ENCODE assay signal across 21 cellular contexts in genomic region chr1:101733340-101733739, GRCh38.
"Had no signal": no experiment of that assay in that cellular context is flagged by ENCODE, and none has a peak within 500 bp of the region (broad histone marks: within the 10 kb centered on the region; RNA-seq: fewer than 3 reads in every experiment).

No MANE protein-coding gene starts in this region.

- H3K4me3 ChIP-seq: heart left ventricle, left lung, lower lobe of right lung, psoas muscle, suprapubic skin, thyroid gland had no signal

- ATAC-seq: heart left ventricle; left lung; lower lobe of right lung; naive thymus-derived CD4-positive, alpha-beta T cell; psoas muscle; sciatic nerve had no signal

- H3K4me1 Mint-ChIP-seq: central memory CD8-positive, alpha-beta T cell; naive thymus-derived CD4-positive, alpha-beta T cell; nephron progenitor cell had no signal

- H3K36me3 ChIP-seq: heart left ventricle, left lung, lower lobe of right lung, neutrophil, suprapubic skin, thyroid gland had no signal

- DNase-seq: erythroblast; foreskin melanocyte; heart left ventricle; hypothalamus; islet precursor cell; left lung; lower lobe of right lung; mesenchymal stem cell; midbrain; naive thymus-derived CD4-positive, alpha-beta T cell; nephron progenitor cell; psoas muscle; stimulated activated CD4-positive, alpha-beta T cell treated with anti-CD3 and anti-CD28 coated beads, Interleukin-2, amount 100 ng/mL, for 24 hours; stimulated activated naive CD4-positive, alpha-beta T cell treated with Interleukin-2 at 50 U/mL for 16 hours; thyroid gland had no signal

- H3K4me3 Mint-ChIP-seq: central memory CD8-positive, alpha-beta T cell; dendritic cell treated with granulocyte-macrophage colony-stimulating factor and Interleukin-4, amounts not matched to agents 40 ng/mL and 50 ng/mL, for 4 days; naive thymus-derived CD4-positive, alpha-beta T cell; nephron progenitor cell; type B pancreatic cell had no signal

- H3K27ac Mint-ChIP-seq: dendritic cell treated with granulocyte-macrophage colony-stimulating factor and Interleukin-4, amounts not matched to agents 40 ng/mL and 50 ng/mL, for 4 days; naive thymus-derived CD4-positive, alpha-beta T cell; nephron progenitor cell; type B pancreatic cell had no signal

- H3K27me3 ChIP-seq: heart left ventricle, left lung, neutrophil, suprapubic skin, thyroid gland had no signal

- H3K9me3 Mint-ChIP-seq: central memory CD8-positive, alpha-beta T cell; dendritic cell treated with granulocyte-macrophage colony-stimulating factor and Interleukin-4, amounts not matched to agents 40 ng/mL and 50 ng/mL, for 4 days; naive thymus-derived CD4-positive, alpha-beta T cell; nephron progenitor cell; type B pancreatic cell had no signal

- H3K27me3 Mint-ChIP-seq: central memory CD8-positive, alpha-beta T cell; dendritic cell treated with granulocyte-macrophage colony-stimulating factor and Interleukin-4, amounts not matched to agents 40 ng/mL and 50 ng/mL, for 4 days; type B pancreatic cell had no signal

- H3K27ac ChIP-seq: heart left ventricle, left lung, lower lobe of right lung, neutrophil, psoas muscle, suprapubic skin, thyroid gland had no signal

- H3K4me1 ChIP-seq: heart left ventricle, left lung, lower lobe of right lung, psoas muscle, suprapubic skin, thyroid gland had no signal

- H3K36me3 Mint-ChIP-seq: naive thymus-derived CD4-positive, alpha-beta T cell; type B pancreatic cell had no signal
